In genomic region chr3:46722443-46722842, GRCh38 we compare ENCODE assay signal across 41 cellular contexts. TPM values are rescaled to one million over a fixed set of nuclear protein-coding genes. Genes with fewer than 3 reads are reported as not detected.
"Had no signal": no experiment of that assay in that cellular context is flagged by ENCODE, and none has a peak within 500 bp of the region (broad histone marks: within the 10 kb centered on the region; RNA-seq: fewer than 3 reads in every experiment).

No MANE protein-coding gene starts in this region.

- H3K27ac ChIP-seq: adrenal gland, ascending aorta, body of pancreas, brain microvascular endothelial cell, breast epithelium, cardiac muscle cell had no signal

- H3K4me1 ChIP-seq: adrenal gland, ascending aorta, body of pancreas, breast epithelium had no signal

- H3K4me1 Mint-ChIP-seq: activated naive CD4-positive, alpha-beta T cell treated with anti-CD3 and anti-CD28 coated beads, Interleukin-2, amount 10 ng/mL, durations not matched to agents 7 days and 5 days; activated naive CD4-positive, alpha-beta T cell treated with anti-CD3 and anti-CD28 coated beads, Interleukin-2, amount 50 U/mL, for 24 hours; activated naive CD8-positive, alpha-beta T cell treated with anti-CD3 and anti-CD28 coated beads, Interleukin-2, amount 10 ng/mL, durations not matched to agents 7 days and 5 days; activated naive CD8-positive, alpha-beta T cell treated with anti-CD3 and anti-CD28 coated beads, Interleukin-2, amount 50 U/mL, for 24 hours; central memory CD8-positive, alpha-beta T cell had no signal

- H3K4me3 Mint-ChIP-seq: activated naive CD4-positive, alpha-beta T cell treated with anti-CD3 and anti-CD28 coated beads for 36 hours; activated naive CD4-positive, alpha-beta T cell treated with anti-CD3 and anti-CD28 coated beads, Interleukin-2, amount 10 ng/mL, durations not matched to agents 7 days and 5 days; activated naive CD4-positive, alpha-beta T cell treated with anti-CD3 and anti-CD28 coated beads, Interleukin-2, amount 50 U/mL, for 24 hours; activated naive CD8-positive, alpha-beta T cell; activated naive CD8-positive, alpha-beta T cell treated with anti-CD3 and anti-CD28 coated beads for 36 hours; activated naive CD8-positive, alpha-beta T cell treated with anti-CD3 and anti-CD28 coated beads, Interleukin-2, amount 10 ng/mL, durations not matched to agents 7 days and 5 days; activated naive CD8-positive, alpha-beta T cell treated with anti-CD3 and anti-CD28 coated beads, Interleukin-2, amount 50 U/mL, for 24 hours; activated T-cell treated with anti-CD3 and anti-CD28 coated beads, Interleukin-2, amount 50 U/mL, for 24 hours; activated T-cell treated with anti-CD3 and anti-CD28 coated beads, Interleukin-2, amount 50 U/mL, for 4 hours; activated T-cell treated with anti-CD3 and anti-CD28 coated beads, Interleukin-2, amount 50 U/mL, for 72 hours; activated T-helper 1 cell treated with anti-CD3 and anti-CD28 coated beads, Interleukin-12 subunit alpha, Interleukin-12 subunit beta, Interleukin-2, Interleukin-4 antibody, amounts not matched to agents 30 ng/mL and 10 ng/mL and 1 ng/mL, durations not matched to agents 14 hours and 24 hours and 36 hours; activated T-helper 17 cell treated with anti-CD3 and anti-CD28 coated beads, Interleukin-2, amount 50 U/mL, for 72 hours; brain; central memory CD8-positive, alpha-beta T cell had no signal

- H3K9me3 Mint-ChIP-seq: activated naive CD4-positive, alpha-beta T cell treated with anti-CD3 and anti-CD28 coated beads, Interleukin-2, amount 10 ng/mL, durations not matched to agents 7 days and 5 days; activated naive CD4-positive, alpha-beta T cell treated with anti-CD3 and anti-CD28 coated beads, Interleukin-2, amount 50 U/mL, for 24 hours; activated naive CD4-positive, alpha-beta T cell treated with anti-CD3 and anti-CD28 coated beads, Interleukin-2, amount 50 U/mL, for 72 hours; activated naive CD8-positive, alpha-beta T cell treated with anti-CD3 and anti-CD28 coated beads for 36 hours; activated naive CD8-positive, alpha-beta T cell treated with anti-CD3 and anti-CD28 coated beads, Interleukin-2, amount 10 ng/mL, durations not matched to agents 7 days and 5 days; activated naive CD8-positive, alpha-beta T cell treated with anti-CD3 and anti-CD28 coated beads, Interleukin-2, amount 50 U/mL, for 24 hours; activated T-cell treated with anti-CD3 and anti-CD28 coated beads, Interleukin-2, amount 50 U/mL, for 4 hours; activated T-cell treated with anti-CD3 and anti-CD28 coated beads, Interleukin-2, amount 50 U/mL, for 72 hours; activated T-helper 17 cell treated with anti-CD3 and anti-CD28 coated beads, Interleukin-2, amount 50 U/mL, for 72 hours; central memory CD8-positive, alpha-beta T cell had no signal

- H3K9me3 ChIP-seq: adrenal gland, ascending aorta, body of pancreas, breast epithelium had no signal

- H3K36me3 ChIP-seq: adrenal gland, ascending aorta, brain microvascular endothelial cell, breast epithelium, cardiac muscle cell had no signal

- H3K4me3 ChIP-seq: adrenal gland, ascending aorta, body of pancreas, breast epithelium, cardiac muscle cell had no signal

- H3K36me3 Mint-ChIP-seq: activated naive CD4-positive, alpha-beta T cell treated with anti-CD3 and anti-CD28 coated beads, Interleukin-2, amount 10 ng/mL, durations not matched to agents 7 days and 5 days; activated naive CD4-positive, alpha-beta T cell treated with anti-CD3 and anti-CD28 coated beads, Interleukin-2, amount 50 U/mL, for 24 hours; activated naive CD4-positive, alpha-beta T cell treated with anti-CD3 and anti-CD28 coated beads, Interleukin-2, amount 50 U/mL, for 72 hours; activated naive CD8-positive, alpha-beta T cell; activated naive CD8-positive, alpha-beta T cell treated with anti-CD3 and anti-CD28 coated beads for 36 hours; activated naive CD8-positive, alpha-beta T cell treated with anti-CD3 and anti-CD28 coated beads, Interleukin-2, amount 10 ng/mL, durations not matched to agents 7 days and 5 days; brain had no signal

- H3K27me3 ChIP-seq: ascending aorta, body of pancreas, cardiac muscle cell had no signal

- H3K27ac Mint-ChIP-seq: activated naive CD4-positive, alpha-beta T cell treated with anti-CD3 and anti-CD28 coated beads for 36 hours; activated naive CD4-positive, alpha-beta T cell treated with anti-CD3 and anti-CD28 coated beads, Interleukin-2, amount 10 ng/mL, durations not matched to agents 7 days and 5 days; activated naive CD4-positive, alpha-beta T cell treated with anti-CD3 and anti-CD28 coated beads, Interleukin-2, amount 50 U/mL, for 24 hours; activated naive CD4-positive, alpha-beta T cell treated with anti-CD3 and anti-CD28 coated beads, Interleukin-2, amount 50 U/mL, for 72 hours; activated naive CD8-positive, alpha-beta T cell; activated naive CD8-positive, alpha-beta T cell treated with anti-CD3 and anti-CD28 coated beads for 36 hours; activated naive CD8-positive, alpha-beta T cell treated with anti-CD3 and anti-CD28 coated beads, Interleukin-2, amount 10 ng/mL, durations not matched to agents 7 days and 5 days; activated naive CD8-positive, alpha-beta T cell treated with anti-CD3 and anti-CD28 coated beads, Interleukin-2, amount 50 U/mL, for 24 hours; activated T-cell treated with anti-CD3 and anti-CD28 coated beads, Interleukin-2, amount 50 U/mL, for 24 hours; activated T-cell treated with anti-CD3 and anti-CD28 coated beads, Interleukin-2, amount 50 U/mL, for 72 hours; activated T-helper 1 cell treated with anti-CD3 and anti-CD28 coated beads, Interleukin-12 subunit alpha, Interleukin-12 subunit beta, Interleukin-2, Interleukin-4 antibody, amounts not matched to agents 30 ng/mL and 10 ng/mL and 1 ng/mL, durations not matched to agents 14 hours and 24 hours and 36 hours; activated T-helper 2 cell treated with anti-CD3 and anti-CD28 coated beads, Interferon-gamma antibody, Interleukin-2, Interleukin-4, amounts not matched to agents 10 μg/mL and 5 μg/mL and 100 μg/mL, durations not matched to agents 14 hours and 24 hours and 36 hours; brain had no signal

- DNase-seq: activated effector memory CD4-positive, alpha-beta T cell treated with anti-CD3 and anti-CD28 coated beads, Interleukin-2, amount 50 U/mL, for 16 hours; activated effector memory CD4-positive, alpha-beta T cell treated with Interleukin-2 at 50 U/mL for 16 hours; activated gamma-delta T cell; activated gamma-delta T cell treated with Interleukin-2 at 50 U/mL for 16 hours; activated naive CD4-positive, alpha-beta T cell; activated naive CD4-positive, alpha-beta T cell treated with anti-CD3 and anti-CD28 coated beads for 36 hours; activated naive CD4-positive, alpha-beta T cell treated with anti-CD3 and anti-CD28 coated beads, Interleukin-2, amount 10 ng/mL, durations not matched to agents 7 days and 5 days; activated naive CD4-positive, alpha-beta T cell treated with anti-CD3 and anti-CD28 coated beads, Interleukin-2, amount 50 U/mL, for 16 hours; activated naive CD4-positive, alpha-beta T cell treated with Interleukin-2 at 50 U/mL for 16 hours; activated naive CD8-positive, alpha-beta T cell treated with anti-CD3 and anti-CD28 coated beads for 36 hours; activated naive CD8-positive, alpha-beta T cell treated with anti-CD3 and anti-CD28 coated beads, Interleukin-2, amount 10 ng/mL, durations not matched to agents 7 days and 5 days; activated naive CD8-positive, alpha-beta T cell treated with anti-CD3 and anti-CD28 coated beads, Interleukin-2, amount 50 U/mL, for 24 hours; activated T-cell treated with anti-CD3 and anti-CD28 coated beads, Interleukin-2, amount 50 U/mL, for 1 hour; activated T-cell treated with anti-CD3 and anti-CD28 coated beads, Interleukin-2, amount 50 U/mL, for 24 hours; activated T-cell treated with anti-CD3 and anti-CD28 coated beads, Interleukin-2, amount 50 U/mL, for 4 hours; activated T-cell treated with anti-CD3 and anti-CD28 coated beads, Interleukin-2, amount 50 U/mL, for 48 hours; activated T-cell treated with anti-CD3 and anti-CD28 coated beads, Interleukin-2, amount 50 U/mL, for 72 hours; adrenal gland; amniotic stem cell; amygdala; anterior cingulate cortex; body of pancreas; brain microvascular endothelial cell; caudate nucleus; central memory CD4-positive, alpha-beta T cell; cerebellar nuclear complex had no signal

RNA-seq across cellular contexts. Expression of gene PRSS50, which starts 4.8 kb away (rescaled TPM):
- total RNA-seq: activated naive CD4-positive, alpha-beta T cell treated with anti-CD3 and anti-CD28 coated beads for 36 hours; activated naive CD4-positive, alpha-beta T cell treated with anti-CD3 and anti-CD28 coated beads, Interleukin-2, amount 50 U/mL, for 72 hours; activated naive CD8-positive, alpha-beta T cell treated with anti-CD3 and anti-CD28 coated beads for 36 hours; activated naive CD8-positive, alpha-beta T cell treated with anti-CD3 and anti-CD28 coated beads, Interleukin-2, amount 10 ng/mL, durations not matched to agents 7 days and 5 days; activated T-cell treated with anti-CD3 and anti-CD28 coated beads, Interleukin-2, amount 50 U/mL, for 4 hours; activated T-helper 1 cell treated with anti-CD3 and anti-CD28 coated beads, Interleukin-12 subunit alpha, Interleukin-12 subunit beta, Interleukin-2, Interleukin-4 antibody, amounts not matched to agents 30 ng/mL and 10 ng/mL and 1 ng/mL, durations not matched to agents 14 hours and 24 hours and 36 hours; activated T-helper 2 cell treated with anti-CD3 and anti-CD28 coated beads, Interferon-gamma antibody, Interleukin-2, Interleukin-4, amounts not matched to agents 10 μg/mL and 5 μg/mL and 100 μg/mL, durations not matched to agents 14 hours and 24 hours and 36 hours; aorta; ascending aorta; astrocyte; bronchial epithelial cell; chondrocyte had no signal

RNA-seq across cellular contexts. Expression of gene TMIE, which starts 21.3 kb away (rescaled TPM):
- total RNA-seq: activated T-helper 1 cell treated with anti-CD3 and anti-CD28 coated beads, Interleukin-12 subunit alpha, Interleukin-12 subunit beta, Interleukin-2, Interleukin-4 antibody, amounts not matched to agents 30 ng/mL and 10 ng/mL and 1 ng/mL, durations not matched to agents 14 hours and 24 hours and 36 hours; activated T-helper 2 cell treated with anti-CD3 and anti-CD28 coated beads, Interferon-gamma antibody, Interleukin-2, Interleukin-4, amounts not matched to agents 10 μg/mL and 5 μg/mL and 100 μg/mL, durations not matched to agents 14 hours and 24 hours and 36 hours; body of pancreas; breast epithelium had no signal
